Comparison of ENCODE assay signal across 1 cellular context in genomic region chr12:124422570-124423523, GRCh38.
TF ChIP-seq lines count a peak whose summit lies in the region.

No MANE protein-coding gene starts in this region.

TF ChIP-seq in HepG2, 621 proteins besides CTCF, POLR2A, EP300 and RAD21 (continued from another document and continues in another):
- TF ChIP-seq ZBTB33 (CRISPR knock-in tag; IDR thresholded peaks at IDR 0.05) (peak; percentile 84), BRCA1 (CRISPR knock-in tag; IDR thresholded peaks at IDR 0.05) (no peak), SALL2 (CRISPR knock-in tag; IDR thresholded peaks at IDR 0.05) (no peak), SALL1 (CRISPR knock-in tag; IDR thresholded peaks at IDR 0.05) (peak; percentile 21; the same call in 1 of the 2 replicates), CENPT (CRISPR knock-in tag; IDR thresholded peaks at IDR 0.05; ENCODE audit: low read depth) (no peak), ZNF672 (CRISPR knock-in tag; IDR thresholded peaks at IDR 0.05) (no peak), MED1 (CRISPR knock-in tag; IDR thresholded peaks at IDR 0.05) (peak; percentile 36), ZKSCAN5 (CRISPR knock-in tag; IDR thresholded peaks at IDR 0.05) (no peak), FOXO4 (CRISPR knock-in tag; conservative IDR thresholded peaks at IDR 0.05) (no peak), RNF2 (conservative IDR thresholded peaks at IDR 0.05; ENCODE audit: low read depth) (no peak), TFDP2 (CRISPR knock-in tag; IDR thresholded peaks at IDR 0.05) (0 out of 2 replicates have a peak, but pooled peaks have one; percentile 28), LCORL (IDR thresholded peaks at IDR 0.05) (no peak), LCORL (CRISPR knock-in tag; IDR thresholded peaks at IDR 0.05) (peak; percentile 67; the same call in 1 of the 2 replicates), ZNF558 (CRISPR knock-in tag; IDR thresholded peaks at IDR 0.05; ENCODE audit: borderline replicate concordance) (no peak), ISX (CRISPR knock-in tag; conservative IDR thresholded peaks at IDR 0.05) (no peak), ZNF503 (CRISPR knock-in tag; IDR thresholded peaks at IDR 0.05) (no peak), NAIF1 (CRISPR knock-in tag; IDR thresholded peaks at IDR 0.05; ENCODE audit: borderline replicate concordance) (no peak), ZNF260 (CRISPR knock-in tag; IDR thresholded peaks at IDR 0.05; ENCODE audit: borderline replicate concordance, low read depth) (no peak), SKIL (CRISPR knock-in tag; IDR thresholded peaks at IDR 0.05; ENCODE audit: borderline replicate concordance) (peak; percentile 17; the same call in 1 of the 2 replicates), ASH2L (IDR thresholded peaks at IDR 0.05; ENCODE audit: insufficient read length, low read depth, low read length) (peak; percentile 59), KLF12 (CRISPR knock-in tag; IDR thresholded peaks at IDR 0.05; ENCODE audit: borderline replicate concordance) (no peak), ETV5 (CRISPR knock-in tag; IDR thresholded peaks at IDR 0.05; ENCODE audit: borderline replicate concordance) (no peak), BHLHE40 (IDR thresholded peaks at IDR 0.05; ENCODE audit: low read length) (no peak), PHF5A (CRISPR knock-in tag; IDR thresholded peaks at IDR 0.05; ENCODE audit: low read depth, unreplicated experiment) (no peak), ZNF274 (CRISPR knock-in tag; IDR thresholded peaks at IDR 0.05) (no peak), CHCHD3 (CRISPR knock-in tag; IDR thresholded peaks at IDR 0.05) (no peak), ZNF652 (CRISPR knock-in tag; IDR thresholded peaks at IDR 0.05; ENCODE audit: borderline replicate concordance, low read depth) (no peak), GABPB1 (CRISPR knock-in tag; IDR thresholded peaks at IDR 0.05) (peak; percentile 40; the same call in 1 of the 2 replicates), HIVEP1 (CRISPR knock-in tag; IDR thresholded peaks at IDR 0.05) (no peak), IRF9 (CRISPR knock-in tag; IDR thresholded peaks at IDR 0.05; ENCODE audit: borderline replicate concordance) (peak; percentile 53; the same call in 1 of the 2 replicates), GPN1 (CRISPR knock-in tag; IDR thresholded peaks at IDR 0.05; ENCODE audit: borderline replicate concordance) (no peak), PAXIP1 (CRISPR knock-in tag; conservative IDR thresholded peaks at IDR 0.05) (peak; percentile 58; the same call in 1 of the 2 replicates), PHF21A (CRISPR knock-in tag; IDR thresholded peaks at IDR 0.05) (peak; percentile 81), ZMYM3 (CRISPR knock-in tag; IDR thresholded peaks at IDR 0.05) (peak; percentile 13; the same call in 1 of the 2 replicates), NKX3-1 (CRISPR knock-in tag; IDR thresholded peaks at IDR 0.05) (no peak), DR1 (CRISPR knock-in tag; IDR thresholded peaks at IDR 0.05) (no peak), RAD51 (IDR thresholded peaks at IDR 0.05; ENCODE audit: borderline replicate concordance) (no peak), DMAP1 (CRISPR knock-in tag; IDR thresholded peaks at IDR 0.05) (no peak), ZNF280D (CRISPR knock-in tag; IDR thresholded peaks at IDR 0.05) (no peak), ZSCAN25 (CRISPR knock-in tag; IDR thresholded peaks at IDR 0.05) (0 out of 2 replicates have a peak, but pooled peaks have one; percentile 39), SP5 (CRISPR knock-in tag; IDR thresholded peaks at IDR 0.05; ENCODE audit: borderline replicate concordance, low read depth) (peak; percentile 91), DDIT3 (CRISPR knock-in tag; IDR thresholded peaks at IDR 0.05) (no peak), GATAD2A (CRISPR knock-in tag; IDR thresholded peaks at IDR 0.05) (peak; percentile 19; the same call in 1 of the 2 replicates), RARG (CRISPR knock-in tag; IDR thresholded peaks at IDR 0.05; ENCODE audit: low read depth) (no peak), CAMTA2 (CRISPR knock-in tag; IDR thresholded peaks at IDR 0.05; ENCODE audit: borderline replicate concordance) (no peak), THRA (CRISPR knock-in tag; IDR thresholded peaks at IDR 0.05; ENCODE audit: borderline replicate concordance) (no peak), KLF9 (CRISPR knock-in tag; IDR thresholded peaks at IDR 0.05; ENCODE audit: low read depth) (peak; percentile 52; the same call in 1 of the 2 replicates), ELF3 (CRISPR knock-in tag; IDR thresholded peaks at IDR 0.05) (peak; percentile 12; the same call in 1 of the 2 replicates)
